36 cellular contexts compared by ENCODE assay signal in genomic region chr2:137945229-137945628, GRCh38. TPM values are rescaled to one million over a fixed set of nuclear protein-coding genes. Genes with fewer than 3 reads are reported as not detected.
"Had no signal": no experiment of that assay in that cellular context is flagged by ENCODE, and none has a peak within 500 bp of the region (broad histone marks: within the 10 kb centered on the region; RNA-seq: fewer than 3 reads in every experiment).

No MANE protein-coding gene starts in this region.

- H3K27me3 ChIP-seq: Peyer's patch, SJSA1 had no signal

- H3K27ac ChIP-seq: KMS-11, Peyer's patch, SJSA1, VCaP had no signal

- H3K27me3 Mint-ChIP-seq: activated CD4-positive, alpha-beta memory T cell treated with anti-CD3 and anti-CD28 coated beads, Interleukin-2, amount 10 ng/mL, durations not matched to agents 7 days and 5 days; activated CD8-positive, alpha-beta memory T cell treated with anti-CD3 and anti-CD28 coated beads, Interleukin-2, amount 10 ng/mL, durations not matched to agents 7 days and 5 days; activated naive CD4-positive, alpha-beta T cell treated with anti-CD3 and anti-CD28 coated beads, Interleukin-2, amount 10 ng/mL, durations not matched to agents 7 days and 5 days; brain; T-cell had no signal

- H3K4me3 Mint-ChIP-seq: activated CD4-positive, alpha-beta memory T cell treated with anti-CD3 and anti-CD28 coated beads, Interleukin-2, amount 10 ng/mL, durations not matched to agents 7 days and 5 days; activated CD8-positive, alpha-beta memory T cell treated with anti-CD3 and anti-CD28 coated beads, Interleukin-2, amount 10 ng/mL, durations not matched to agents 7 days and 5 days; activated naive CD4-positive, alpha-beta T cell treated with anti-CD3 and anti-CD28 coated beads, Interleukin-2, amount 10 ng/mL, durations not matched to agents 7 days and 5 days; activated naive CD8-positive, alpha-beta T cell; activated naive CD8-positive, alpha-beta T cell treated with anti-CD3 and anti-CD28 coated beads, Interleukin-2, amount 50 U/mL, for 24 hours; brain; T-cell; T-helper 17 cell had no signal

- ATAC-seq: activated CD8-positive, alpha-beta memory T cell treated with anti-CD3 and anti-CD28 coated beads, Interleukin-2, amount 10 ng/mL, durations not matched to agents 7 days and 5 days; activated naive CD8-positive, alpha-beta T cell treated with anti-CD3 and anti-CD28 coated beads, Interleukin-2, amount 50 U/mL, for 24 hours; PC-3; SK-N-SH treated with all-trans-retinoic acid at 6 μM for 48 hours; T-cell; T-helper 17 cell had no signal

- H3K36me3 ChIP-seq: Peyer's patch, SJSA1 had no signal

- DNase-seq: activated CD4-positive, alpha-beta memory T cell treated with anti-CD3 and anti-CD28 coated beads, Interleukin-2, amount 10 ng/mL, durations not matched to agents 7 days and 5 days; activated CD4-positive, alpha-beta T cell treated with anti-CD3 and anti-CD28 coated beads for 1 hour; activated CD4-positive, alpha-beta T cell treated with anti-CD3 and anti-CD28 coated beads for 48 hours; activated CD4-positive, CD25-positive, alpha-beta regulatory T cell; activated CD8-positive, alpha-beta memory T cell treated with anti-CD3 and anti-CD28 coated beads for 24 hours; activated CD8-positive, alpha-beta memory T cell treated with anti-CD3 and anti-CD28 coated beads, Interleukin-2, amount 10 ng/mL, durations not matched to agents 7 days and 5 days; activated CD8-positive, alpha-beta memory T cell treated with anti-CD3 and anti-CD28 coated beads, Interleukin-2, amount 50 U/mL, for 48 hours; activated effector memory CD4-positive, alpha-beta T cell treated with Interleukin-2 at 50 U/mL for 16 hours; activated naive CD4-positive, alpha-beta T cell treated with anti-CD3 and anti-CD28 coated beads, Interleukin-2, amount 10 ng/mL, durations not matched to agents 7 days and 5 days; activated naive CD8-positive, alpha-beta T cell treated with anti-CD3 and anti-CD28 coated beads, Interleukin-2, amount 50 U/mL, for 24 hours; activated T-cell treated with anti-CD3 and anti-CD28 coated beads, Interleukin-2, amount 50 U/mL, for 48 hours; anterior cingulate cortex; caudate nucleus; MM.1S; NCI-H1092 treated with DMSO at 0.1 percent for 48 hours; NCI-H1417; NCI-H187 treated with DMSO at 0.1 percent for 48 hours; NCI-H2081; NCI-H2171 treated with DMSO at 0.1 percent for 48 hours; NCI-H2227 treated with DMSO at 0.1 percent for 48 hours; NCI-H446; NCI-H510A treated with DMSO at 0.1 percent for 48 hours; NCI-H526 treated with DMSO at 0.1 percent for 48 hours; NCI-H774; PC-3; Peyer's patch; RPMI8226; SHP77 treated with DMSO at 0.1 percent for 48 hours; T-cell; T-helper 17 cell had no signal

- H3K36me3 Mint-ChIP-seq: activated CD8-positive, alpha-beta memory T cell treated with anti-CD3 and anti-CD28 coated beads, Interleukin-2, amount 10 ng/mL, durations not matched to agents 7 days and 5 days; activated naive CD4-positive, alpha-beta T cell treated with anti-CD3 and anti-CD28 coated beads, Interleukin-2, amount 10 ng/mL, durations not matched to agents 7 days and 5 days; activated naive CD8-positive, alpha-beta T cell; brain; T-cell had no signal

- H3K9me3 Mint-ChIP-seq: activated CD4-positive, alpha-beta memory T cell treated with anti-CD3 and anti-CD28 coated beads, Interleukin-2, amount 10 ng/mL, durations not matched to agents 7 days and 5 days; activated naive CD4-positive, alpha-beta T cell treated with anti-CD3 and anti-CD28 coated beads, Interleukin-2, amount 10 ng/mL, durations not matched to agents 7 days and 5 days; activated naive CD8-positive, alpha-beta T cell treated with anti-CD3 and anti-CD28 coated beads, Interleukin-2, amount 50 U/mL, for 24 hours; brain; T-cell had no signal

- H3K4me1 Mint-ChIP-seq: activated CD4-positive, alpha-beta memory T cell treated with anti-CD3 and anti-CD28 coated beads, Interleukin-2, amount 10 ng/mL, durations not matched to agents 7 days and 5 days; activated CD8-positive, alpha-beta memory T cell treated with anti-CD3 and anti-CD28 coated beads, Interleukin-2, amount 10 ng/mL, durations not matched to agents 7 days and 5 days; activated naive CD4-positive, alpha-beta T cell treated with anti-CD3 and anti-CD28 coated beads, Interleukin-2, amount 10 ng/mL, durations not matched to agents 7 days and 5 days; activated naive CD8-positive, alpha-beta T cell treated with anti-CD3 and anti-CD28 coated beads, Interleukin-2, amount 50 U/mL, for 24 hours; T-cell; T-helper 17 cell had no signal

- H3K27ac Mint-ChIP-seq: activated CD4-positive, alpha-beta memory T cell treated with anti-CD3 and anti-CD28 coated beads, Interleukin-2, amount 10 ng/mL, durations not matched to agents 7 days and 5 days; activated CD8-positive, alpha-beta memory T cell treated with anti-CD3 and anti-CD28 coated beads, Interleukin-2, amount 10 ng/mL, durations not matched to agents 7 days and 5 days; activated naive CD4-positive, alpha-beta T cell treated with anti-CD3 and anti-CD28 coated beads, Interleukin-2, amount 10 ng/mL, durations not matched to agents 7 days and 5 days; activated naive CD8-positive, alpha-beta T cell; activated naive CD8-positive, alpha-beta T cell treated with anti-CD3 and anti-CD28 coated beads, Interleukin-2, amount 50 U/mL, for 24 hours; T-cell; T-helper 17 cell had no signal

- H3K9me3 ChIP-seq: Peyer's patch, SJSA1 had no signal

- H3K4me3 ChIP-seq: Peyer's patch, SJSA1 had no signal

RNA-seq across cellular contexts. Expression of gene HNMT, which starts 19.0 kb away (rescaled TPM):
- total RNA-seq: activated CD4-positive, alpha-beta memory T cell treated with anti-CD3 and anti-CD28 coated beads, Interleukin-2, amount 10 ng/mL, durations not matched to agents 7 days and 5 days; activated CD8-positive, alpha-beta memory T cell treated with anti-CD3 and anti-CD28 coated beads, Interleukin-2, amount 10 ng/mL, durations not matched to agents 7 days and 5 days had no signal
